Comparison of ENCODE assay signal across 2 cellular contexts in genomic region chr10:99560277-99561126, GRCh38.
TF ChIP-seq lines count a peak whose summit lies in the region.

No MANE protein-coding gene starts in this region.

TF ChIP-seq in IMR-90, 13 proteins besides CTCF, POLR2A, EP300 and RAD21:
- TF ChIP-seq MAZ (IDR thresholded peaks at IDR 0.05; ENCODE audit: borderline replicate concordance, low read depth, low read length) = no peak
- no peak for TF ChIP-seq RFX5 (IDR thresholded peaks at IDR 0.05; ENCODE audit: low read depth, low read length)
- peak; percentile 61 for TF ChIP-seq SMC3 (IDR thresholded peaks at IDR 0.05; ENCODE audit: low read depth, low read length)
- TF ChIP-seq RCOR1 (IDR thresholded peaks at IDR 0.05; ENCODE audit: insufficient replicate concordance, low read length) = no peak

TF ChIP-seq in GM12878, 131 proteins besides CTCF, POLR2A, EP300 and RAD21:
- TF ChIP-seq SMC3 (IDR thresholded peaks at IDR 0.05; ENCODE audit: borderline replicate concordance, low read length) (peak; percentile 60; the same call in 1 of the 2 replicates), POLR2AphosphoS2 (IDR thresholded peaks at IDR 0.05; ENCODE audit: low read depth, low read length) (no peak), YY1 (IDR thresholded peaks at IDR 0.05; ENCODE audit: low read depth, low read length) (0 out of 2 replicates have a peak, but pooled peaks have one; percentile 22)
